Comparison of ENCODE assay signal across 13 cellular contexts in the genomic region with DNA sequence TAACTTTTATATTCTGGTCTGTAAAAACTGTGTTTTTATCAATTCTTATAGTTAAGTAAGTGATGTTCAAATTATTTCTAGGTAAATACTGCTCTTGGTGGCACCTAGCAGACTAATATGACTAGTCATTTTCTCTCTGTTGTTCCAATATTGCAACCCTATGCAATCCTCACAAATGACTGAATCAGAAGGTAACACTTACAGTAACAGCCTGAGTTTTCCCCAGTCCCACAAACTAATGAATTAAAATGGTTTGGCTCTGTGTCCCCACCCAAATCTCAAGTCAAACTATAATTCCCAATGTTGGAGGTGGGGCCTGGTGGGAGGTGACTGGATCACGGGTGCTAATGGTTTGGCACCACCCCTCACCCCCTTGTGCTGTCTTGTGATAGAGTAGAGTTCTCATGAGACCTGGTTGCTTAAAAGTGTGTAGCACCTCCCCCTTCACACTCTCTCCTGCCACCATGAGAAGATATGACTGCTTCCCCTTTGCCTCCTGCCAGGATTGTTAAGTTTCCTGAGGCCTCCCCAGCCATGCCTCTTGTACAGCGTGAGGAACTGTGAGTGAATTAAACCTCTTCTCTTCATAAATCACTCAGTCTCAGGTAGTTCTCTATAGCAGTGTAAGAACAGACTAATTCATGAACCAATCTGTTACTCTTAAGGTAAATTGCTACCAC. TPM values are rescaled to one million over a fixed set of nuclear protein-coding genes. Genes with fewer than 3 reads are reported as not detected.
DNase-seq lines count a peak whose midpoint lies in the region; ATAC-seq and TF ChIP-seq lines count a peak whose summit lies in the region.
"Had no signal": no experiment of that assay in that cellular context is flagged by ENCODE, and none has a peak within 500 bp of the region (broad histone marks: within the 10 kb centered on the region; RNA-seq: fewer than 3 reads in every experiment).

No MANE protein-coding gene starts in this region.

- no peak for DNase-seq in activated T-cell treated with anti-CD3 and anti-CD28 coated beads, Interleukin-2, amount 50 U/mL, for 72 hours
- DNase-seq in activated T-cell treated with anti-CD3 and anti-CD28 coated beads for 4 hours (no peak), HFFc6 (no peak), chondrocyte (ENCODE audit: low spot score) (no peak), gastrocnemius medialis (peak in 1 of 2 donors; percentile 23), NCI-H446 treated with DMSO at 0.1 percent for 48 hours (lab: John Stamatoyannopoulos, UW) (no peak), sciatic nerve (ENCODE audit: low spot score) (no peak)
- DNase-seq: amniotic stem cell, cortex of kidney, DMS53, lower lobe of right lung, NCI-H2029 had no signal

- TF ChIP-seq CTCF in HFFc6 (IDR thresholded peaks at IDR 0.05) (no peak), chondrocyte (IDR thresholded peaks at IDR 0.05) (no peak), gastrocnemius medialis (IDR thresholded peaks at IDR 0.05 in 4 of 5, conservative IDR thresholded peaks at IDR 0.05 in 1 of 5) (no peak)

- H3K27ac Mint-ChIP-seq in activated T-cell treated with anti-CD3 and anti-CD28 coated beads, Interleukin-2, amount 50 U/mL, for 72 hours, result peak overlapping the region; percentile 79
- H3K27ac Mint-ChIP-seq in HFFc6, result peak overlapping the region; percentile 9; the same call in 1 of the 2 replicates
- peak overlapping the region; percentile 62 for H3K27ac Mint-ChIP-seq in chondrocyte (ENCODE audit: unreplicated experiment)

- H3K4me1 ChIP-seq in gastrocnemius medialis, result peaks cover 40 to 54% of the 10 kb centered on the region in 2 donors

- H3K9me3 Mint-ChIP-seq in activated T-cell treated with anti-CD3 and anti-CD28 coated beads, Interleukin-2, amount 50 U/mL, for 72 hours, result no peaks in the 10 kb centered on the region
- H3K9me3 Mint-ChIP-seq in HFFc6 (no peaks in the 10 kb centered on the region), chondrocyte (ENCODE audit: low read depth) (no peaks in the 10 kb centered on the region)

- peaks cover 4 to 12% of the 10 kb centered on the region in 2 donors for H3K36me3 Mint-ChIP-seq in activated T-cell treated with anti-CD3 and anti-CD28 coated beads, Interleukin-2, amount 50 U/mL, for 72 hours (ENCODE audit: insufficient read depth in 2 of 2)
- H3K36me3 Mint-ChIP-seq in HFFc6 (ENCODE audit: low read depth), result peaks cover 5% of the 10 kb centered on the region; the same call in 1 of the 2 replicates
- peaks cover 6% of the 10 kb centered on the region for H3K36me3 Mint-ChIP-seq in chondrocyte (ENCODE audit: low read depth)

- H3K4me3 Mint-ChIP-seq in activated T-cell treated with anti-CD3 and anti-CD28 coated beads, Interleukin-2, amount 50 U/mL, for 72 hours, result no peak overlapping the region
- H3K4me3 Mint-ChIP-seq in HFFc6, result no peak overlapping the region
- no peak overlapping the region for H3K4me3 Mint-ChIP-seq in chondrocyte (ENCODE audit: unreplicated experiment)

- TF ChIP-seq POLR2A in gastrocnemius medialis (IDR thresholded peaks at IDR 0.05), result no peak

- H3K9me3 ChIP-seq in gastrocnemius medialis, result no peaks in the 10 kb centered on the region
- H3K9me3 ChIP-seq: lower lobe of right lung had no signal

- H3K4me1 Mint-ChIP-seq in activated T-cell treated with anti-CD3 and anti-CD28 coated beads, Interleukin-2, amount 50 U/mL, for 72 hours (ENCODE audit: low read depth), result peaks cover 36% of the 10 kb centered on the region
- H3K4me1 Mint-ChIP-seq in HFFc6 (ENCODE audit: low read depth) (peaks cover 55% of the 10 kb centered on the region), chondrocyte (ENCODE audit: low read depth) (peaks cover 40% of the 10 kb centered on the region)

- peaks cover 0 to 3% of the 10 kb centered on the region in 2 donors for H3K36me3 ChIP-seq in gastrocnemius medialis

- H3K27me3 ChIP-seq in gastrocnemius medialis, result no peaks in the 10 kb centered on the region

- ATAC-seq in activated T-cell treated with anti-CD3 and anti-CD28 coated beads, Interleukin-2, amount 50 U/mL, for 72 hours (replicated peaks in 1 of 2), result peak in 1 of 2 donors; percentile 54
- peak; percentile 37 to 68 for ATAC-seq in gastrocnemius medialis
- no peak for ATAC-seq in GM19467 (IDR thresholded peaks at IDR 0.05; ENCODE audit: unreplicated experiment)
- no peak for ATAC-seq in sciatic nerve
- ATAC-seq: lower lobe of right lung had no signal

- no peaks in the 10 kb centered on the region for H3K27me3 Mint-ChIP-seq in activated T-cell treated with anti-CD3 and anti-CD28 coated beads, Interleukin-2, amount 50 U/mL, for 72 hours (ENCODE audit: low read depth)
- H3K27me3 Mint-ChIP-seq in HFFc6 (ENCODE audit: insufficient read depth) (no peaks in the 10 kb centered on the region), chondrocyte (ENCODE audit: low read depth) (no peaks in the 10 kb centered on the region)

- H3K4me3 ChIP-seq in gastrocnemius medialis, result no peak overlapping the region
- H3K4me3 ChIP-seq: lower lobe of right lung had no signal

- H3K27ac ChIP-seq in gastrocnemius medialis, result peak overlapping the region in 2 of 4 donors; percentile 7 to 9
- H3K27ac ChIP-seq: lower lobe of right lung had no signal

- intact Hi-C loops in gastrocnemius medialis (cut with DNase I; ENCODE audit: low total_unique reads), result no loop called here
- intact Hi-C loops in sciatic nerve (cut with DNase I), result no loop called here

- in situ Hi-C loops in gastrocnemius medialis (cut with MboI; ENCODE audit: low sequenced_read_pairs in 4 of 4), result no loop called here

RNA-seq across cellular contexts. Expression of gene MTPN, which starts 43.5 kb away (rescaled TPM):
- 100 to 1,000 TPM; 110 to 126 TPM for total RNA-seq in activated T-cell treated with anti-CD3 and anti-CD28 coated beads, Interleukin-2, amount 50 U/mL, for 72 hours
- total RNA-seq in HFFc6 (2021; fragmentation: NEBNext Ultra II Directional; extraction: Animal tissue kit (Norgen Biotek cat#: 25700)), result 100 to 1,000 TPM; 242 to 306 (median 273) TPM
- 134 to 148 TPM (median 142 TPM) in 3 replicates for total RNA-seq in chondrocyte
- 10 to 100 TPM; 48.5 to 94.2 (median 58.7) TPM for total RNA-seq in gastrocnemius medialis
- total RNA-seq in sciatic nerve, result 114 TPM

Comparison
In these comparisons a context has a peak if more than half of its experiments do, and no peak if none do; other contexts are left out.
1. ATAC-seq: peak in gastrocnemius medialis (2 of 2); none in GM19467 (single experiment) and sciatic nerve (single experiment).
2. H3K27ac Mint-ChIP-seq: peak in every context shown above with its lines; median percentile 79 in activated T-cell treated with anti-CD3 and anti-CD28 coated beads, Interleukin-2, amount 50 U/mL, for 72 hours; 62 in chondrocyte; 9 in HFFc6.